Comparison of ENCODE assay signal across 18 cellular contexts in genomic region chr3:100384735-100385134, GRCh38.
"Had no signal": no experiment of that assay in that cellular context is flagged by ENCODE, and none has a peak within 500 bp of the region (broad histone marks: within the 10 kb centered on the region; RNA-seq: fewer than 3 reads in every experiment).

No MANE protein-coding gene starts in this region.

- H3K4me3 ChIP-seq: dorsolateral prefrontal cortex, gastrocnemius medialis, heart right ventricle, lower lobe of right lung, tibial nerve, vagina had no signal

- ATAC-seq: esophagus mucosa; gastrocnemius medialis; heart right ventricle; left cardiac atrium; lower lobe of right lung; right cardiac atrium; stimulated activated effector memory CD8-positive, alpha-beta T cell treated with anti-CD3 and anti-CD28 coated beads, Interleukin-12 subunit alpha, Interleukin-12 subunit beta, amount 100 ng/mL, for 72 hours had no signal

- H3K4me1 ChIP-seq: gastrocnemius medialis, lower lobe of right lung, vagina had no signal

- DNase-seq: activated CD4-positive, alpha-beta T cell treated with anti-CD3 and anti-CD28 coated beads, Interleukin-2, amount 10 ng/mL, durations not matched to agents 7 days and 5 days; activated CD4-positive, CD25-positive, alpha-beta regulatory T cell; activated CD8-positive, alpha-beta memory T cell treated with anti-CD3 and anti-CD28 coated beads for 24 hours; activated naive CD4-positive, alpha-beta T cell treated with anti-CD3 and anti-CD28 coated beads, Interleukin-2, amount 50 U/mL, for 16 hours; brain microvascular endothelial cell; dorsolateral prefrontal cortex; gastrocnemius medialis; heart right ventricle; left cardiac atrium; lower lobe of right lung; naive B cell; right cardiac atrium had no signal

- H3K9me3 ChIP-seq: gastrocnemius medialis, neutrophil had no signal

- H3K27me3 ChIP-seq: brain microvascular endothelial cell, dorsolateral prefrontal cortex, gastrocnemius medialis, heart right ventricle, neutrophil, tibial nerve, vagina had no signal

- H3K27ac Mint-ChIP-seq: activated CD4-positive, alpha-beta T cell treated with anti-CD3 and anti-CD28 coated beads, Interleukin-2, amount 10 ng/mL, durations not matched to agents 7 days and 5 days; activated T-helper 2 cell treated with anti-CD3 and anti-CD28 coated beads, Interferon-gamma antibody, Interleukin-2, Interleukin-4, amounts not matched to agents 10 μg/mL and 5 μg/mL and 100 μg/mL, durations not matched to agents 14 hours and 24 hours and 36 hours had no signal

- H3K27ac ChIP-seq: dorsolateral prefrontal cortex, gastrocnemius medialis, lower lobe of right lung, neutrophil, tibial nerve, vagina had no signal

- H3K4me3 Mint-ChIP-seq: activated CD4-positive, alpha-beta T cell treated with anti-CD3 and anti-CD28 coated beads, Interleukin-2, amount 10 ng/mL, durations not matched to agents 7 days and 5 days; naive B cell; stimulated activated effector memory CD8-positive, alpha-beta T cell treated with anti-CD3 and anti-CD28 coated beads, Interleukin-12 subunit alpha, Interleukin-12 subunit beta, amount 100 ng/mL, for 72 hours had no signal

- H3K27me3 Mint-ChIP-seq: activated CD4-positive, alpha-beta T cell treated with anti-CD3 and anti-CD28 coated beads, Interleukin-2, amount 10 ng/mL, durations not matched to agents 7 days and 5 days; naive B cell had no signal

- H3K9me3 Mint-ChIP-seq: stimulated activated effector memory CD8-positive, alpha-beta T cell treated with anti-CD3 and anti-CD28 coated beads, Interleukin-12 subunit alpha, Interleukin-12 subunit beta, amount 100 ng/mL, for 72 hours had no signal
